In the genomic region with DNA sequence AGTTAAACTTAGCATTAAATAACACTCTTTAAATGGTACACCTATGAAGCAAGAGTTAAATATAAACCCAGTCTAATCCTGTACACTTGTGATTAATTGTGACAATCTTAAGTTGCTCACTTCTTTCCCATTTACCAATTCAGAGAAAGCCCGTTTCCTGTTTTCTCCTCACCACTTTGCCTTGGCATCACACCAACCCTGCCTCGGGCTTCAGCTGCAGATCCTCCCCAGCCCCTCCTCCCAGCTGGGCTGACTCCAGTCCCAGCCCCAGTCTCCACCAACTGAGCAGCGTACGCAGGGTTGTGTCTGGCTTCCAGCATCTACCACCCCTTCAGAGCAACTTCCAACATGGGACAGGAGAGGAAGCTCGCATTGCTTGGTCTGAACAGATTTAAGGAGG, we compare ENCODE assay signal across 1 cellular context.
TF ChIP-seq lines count a peak whose summit lies in the region.

No MANE protein-coding gene starts in this region.

TF ChIP-seq in HEK293, 187 proteins besides CTCF, POLR2A, EP300 and RAD21 (continued from another document):
- no peak for TF ChIP-seq ZNF354C (tag by site-specific recombination; IDR thresholded peaks at IDR 0.05; ENCODE audit: borderline replicate concordance, low read depth)
- TF ChIP-seq ZNF501 (tag by site-specific recombination; IDR thresholded peaks at IDR 0.05): no peak
- TF ChIP-seq ZNF600 (tag by site-specific recombination; IDR thresholded peaks at IDR 0.05): peak; percentile 33; the same call in 1 of the 2 replicates
- TF ChIP-seq, protein P1, sequence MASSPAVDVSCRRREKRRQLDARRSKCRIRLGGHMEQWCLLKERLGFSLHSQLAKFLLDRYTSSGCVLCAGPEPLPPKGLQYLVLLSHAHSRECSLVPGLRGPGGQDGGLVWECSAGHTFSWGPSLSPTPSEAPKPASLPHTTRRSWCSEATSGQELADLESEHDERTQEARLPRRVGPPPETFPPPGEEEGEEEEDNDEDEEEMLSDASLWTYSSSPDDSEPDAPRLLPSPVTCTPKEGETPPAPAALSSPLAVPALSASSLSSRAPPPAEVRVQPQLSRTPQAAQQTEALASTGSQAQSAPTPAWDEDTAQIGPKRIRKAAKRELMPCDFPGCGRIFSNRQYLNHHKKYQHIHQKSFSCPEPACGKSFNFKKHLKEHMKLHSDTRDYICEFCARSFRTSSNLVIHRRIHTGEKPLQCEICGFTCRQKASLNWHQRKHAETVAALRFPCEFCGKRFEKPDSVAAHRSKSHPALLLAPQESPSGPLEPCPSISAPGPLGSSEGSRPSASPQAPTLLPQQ (tag by site-specific recombination; IDR thresholded peaks at IDR 0.05): peak; percentile 26; the same call in 1 of the 2 replicates
- TF ChIP-seq ZNF19 (tag by site-specific recombination; IDR thresholded peaks at IDR 0.05; ENCODE audit: low read depth): no peak
- peak; percentile 31; the same call in 1 of the 2 replicates for TF ChIP-seq WT1 (tag by site-specific recombination; IDR thresholded peaks at IDR 0.05)
- TF ChIP-seq ZBTB7A (tag by site-specific recombination; IDR thresholded peaks at IDR 0.05; ENCODE audit: low read depth): no peak
- TF ChIP-seq, protein P2, sequence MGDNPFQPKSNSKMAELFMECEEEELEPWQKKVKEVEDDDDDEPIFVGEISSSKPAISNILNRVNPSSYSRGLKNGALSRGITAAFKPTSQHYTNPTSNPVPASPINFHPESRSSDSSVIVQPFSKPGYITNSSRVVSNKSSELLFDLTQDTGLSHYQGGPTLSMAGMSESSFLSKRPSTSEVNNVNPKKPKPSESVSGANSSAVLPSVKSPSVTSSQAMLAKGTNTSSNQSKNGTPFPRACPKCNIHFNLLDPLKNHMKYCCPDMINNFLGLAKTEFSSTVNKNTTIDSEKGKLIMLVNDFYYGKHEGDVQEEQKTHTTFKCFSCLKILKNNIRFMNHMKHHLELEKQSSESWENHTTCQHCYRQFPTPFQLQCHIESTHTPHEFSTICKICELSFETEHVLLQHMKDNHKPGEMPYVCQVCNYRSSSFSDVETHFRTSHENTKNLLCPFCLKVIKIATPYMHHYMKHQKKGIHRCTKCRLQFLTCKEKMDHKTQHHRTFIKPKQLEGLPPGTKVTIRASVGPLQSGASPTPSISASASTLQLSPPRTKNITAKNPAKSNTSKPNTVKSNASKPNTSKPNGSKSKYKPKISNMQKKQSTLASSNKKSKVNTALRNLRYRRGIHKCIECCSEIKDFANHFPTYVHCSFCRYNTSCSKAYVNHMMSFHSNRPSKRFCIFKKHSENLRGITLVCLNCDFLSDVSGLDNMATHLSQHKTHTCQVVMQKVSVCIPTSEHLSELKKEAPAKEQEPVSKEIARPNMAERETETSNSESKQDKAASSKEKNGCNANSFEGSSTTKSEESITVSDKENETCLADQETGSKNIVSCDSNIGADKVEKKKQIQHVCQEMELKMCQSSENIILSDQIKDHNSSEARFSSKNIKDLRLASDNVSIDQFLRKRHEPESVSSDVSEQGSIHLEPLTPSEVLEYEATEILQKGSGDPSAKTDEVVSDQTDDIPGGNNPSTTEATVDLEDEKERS (tag by site-specific recombination; IDR thresholded peaks at IDR 0.05): no peak
- no peak for TF ChIP-seq ZNF121 (tag by site-specific recombination; IDR thresholded peaks at IDR 0.05)
